Comparison of ENCODE assay signal across 8 cellular contexts in the genomic region with DNA sequence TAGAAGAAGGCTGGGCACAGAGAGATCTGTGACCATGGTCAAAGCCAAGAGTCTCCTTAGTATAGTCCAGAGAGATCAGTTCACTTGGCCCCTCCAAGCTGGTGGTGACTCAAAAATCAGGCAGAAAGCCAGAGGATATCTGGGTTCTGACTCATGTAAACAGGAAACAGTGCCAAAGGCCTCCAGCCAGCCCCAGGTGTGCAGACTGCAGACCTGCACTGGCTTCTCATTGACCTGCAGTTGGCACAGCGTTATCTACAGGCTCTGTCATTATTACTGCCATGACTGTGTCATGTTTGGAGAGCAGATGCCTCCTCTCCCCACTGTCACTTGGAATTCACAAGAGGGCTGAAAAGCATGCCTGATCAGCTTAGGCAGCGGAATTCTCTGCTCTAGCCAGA.
DNase-seq lines count a peak whose midpoint lies in the region; ATAC-seq and TF ChIP-seq lines count a peak whose summit lies in the region.

No MANE protein-coding gene starts in this region.

- H3K9me3 ChIP-seq in ovary (no peaks in the 10 kb centered on the region), testis (no peaks in the 10 kb centered on the region)

- 61 to 83% (median 81%) methylated on average over 2 of the region's 2 CpGs for WGBS in ovary, 3 donors
- 40 to 79% methylated on average over 2 of the region's 2 CpGs for WGBS in testis, 2 donors

- TF ChIP-seq EP300 in ovary (IDR thresholded peaks at IDR 0.05) = no peak

- DNase-seq in DMS53 treated with DMSO at 0.1 percent for 48 hours (lab: John Stamatoyannopoulos, UW; ENCODE audit: unreplicated experiment) = peak; percentile 90
- DNase-seq in NCI-H510A (lab: John Stamatoyannopoulos, UW) = peak; percentile 29
- DNase-seq in ovary = peak; percentile 29 to 55 (median 49)
- no peak for DNase-seq in medulla oblongata (ENCODE audit: extremely low spot score)
- no peak for DNase-seq in OCI-M1 (lab: John Stamatoyannopoulos, UW)
- DNase-seq in testis = no peak

- H3K27me3 ChIP-seq in ovary (no peaks in the 10 kb centered on the region), testis (no peaks in the 10 kb centered on the region)

- H3K36me3 ChIP-seq in ovary (no peaks in the 10 kb centered on the region), testis (ENCODE audit: low read depth, missing control alignments) (no peaks in the 10 kb centered on the region)

- TF ChIP-seq CTCF in ovary (IDR thresholded peaks at IDR 0.05) = no peak
- TF ChIP-seq CTCF in testis (IDR thresholded peaks at IDR 0.05) = no peak

- TF ChIP-seq POLR2A in ovary (IDR thresholded peaks at IDR 0.05) (no peak), testis (IDR thresholded peaks at IDR 0.05) (no peak)

- intact Hi-C loops in ovary (cut with DNase I) (no loop called here), testis (cut with DNase I; ENCODE audit: low total_unique reads) (no loop called here)

- ATAC-seq in esophagus mucosa = peak; percentile 88
- ATAC-seq in GM19023 (IDR thresholded peaks at IDR 0.05; ENCODE audit: unreplicated experiment) = no peak

- H3K4me1 ChIP-seq in ovary (ENCODE audit: insufficient read depth) (peaks cover 3% of the 10 kb centered on the region), testis (no peaks in the 10 kb centered on the region)

- H3K4me3 ChIP-seq in ovary (no peak overlapping the region), testis (no peak overlapping the region)

- no peak overlapping the region for H3K27ac ChIP-seq in ovary
- no peak overlapping the region for H3K27ac ChIP-seq in testis

Comparison
In these comparisons a context has a peak if more than half of its experiments do, and no peak if none do; other contexts are left out.
1. DNase-seq: peak in DMS53 treated with DMSO at 0.1 percent for 48 hours (single experiment), NCI-H510A (single experiment) and ovary (5 of 5); none in medulla oblongata (single experiment), OCI-M1 (single experiment) and testis (single experiment).